8 cellular contexts compared by ENCODE assay signal in genomic region chr9:92669527-92669889, GRCh38. TPM values are rescaled to one million over a fixed set of nuclear protein-coding genes. Genes with fewer than 3 reads are reported as not detected.
DNase-seq lines count a peak whose midpoint lies in the region; ATAC-seq, FAIRE-seq and TF ChIP-seq lines count a peak whose summit lies in the region.

No MANE protein-coding gene starts in this region.

- H3K9me3 ChIP-seq in CD8-positive, alpha-beta T cell (ENCODE audit: low read length), result no peaks in the 10 kb centered on the region
- H3K9me3 ChIP-seq in lung (ENCODE audit: control insufficient read depth in 2 of 2, insufficient read depth in 1 of 2, low read length in 1 of 2), result no peaks in the 10 kb centered on the region
- H3K9me3 ChIP-seq in stomach, result no peaks in the 10 kb centered on the region

- POLR2A ChIA-PET in CD8-positive, alpha-beta T cell (lab: Charles Lee), result interaction anchor here (1.2 to 2.2 kb wide), 4 partner anchors 95 to 345 kb away, joined by 3 to 14 read pairs (median 4); partner anchors contain the start of gene BICD2

- no peak for FAIRE-seq in GM12891 (lab: Jason Lieb, UNC)

- no peaks in the 10 kb centered on the region for H3K27me3 Mint-ChIP-seq in CD8-positive, alpha-beta T cell (ENCODE audit: low read depth)
- H3K27me3 Mint-ChIP-seq in T-helper 1 cell treated with Interleukin-12 subunit alpha and Interleukin-12 subunit beta and Interleukin-4 antibody, amounts not matched to agents 30 μg/mL and 1 μg/mL, for 36 hours (ENCODE audit: low read depth), result no peaks in the 10 kb centered on the region
- no peaks in the 10 kb centered on the region for H3K27me3 Mint-ChIP-seq in chondrocyte (ENCODE audit: low read depth)

- H3K27ac Mint-ChIP-seq in CD8-positive, alpha-beta T cell, result peak overlapping the region; percentile 98
- peak overlapping the region; percentile 86 for H3K27ac Mint-ChIP-seq in T-helper 1 cell treated with Interleukin-12 subunit alpha and Interleukin-12 subunit beta and Interleukin-4 antibody, amounts not matched to agents 30 μg/mL and 1 μg/mL, for 36 hours
- H3K27ac Mint-ChIP-seq in chondrocyte (ENCODE audit: unreplicated experiment), result peak overlapping the region; percentile 94

- H3K4me3 ChIP-seq in CD8-positive, alpha-beta T cell (ENCODE audit: low read depth, low read length), result peak overlapping the region; percentile 87
- peak overlapping the region; percentile 95 for H3K4me3 ChIP-seq in H7 (ENCODE audit: insufficient read depth, low read depth, low read length)
- H3K4me3 ChIP-seq in lung, result peak overlapping the region; percentile 93
- H3K4me3 ChIP-seq in stomach, result peak overlapping the region; percentile 93 to 100 (median 96)

- peak overlapping the region; percentile 96 for H3K4me3 Mint-ChIP-seq in CD8-positive, alpha-beta T cell
- H3K4me3 Mint-ChIP-seq in T-helper 1 cell treated with Interleukin-12 subunit alpha and Interleukin-12 subunit beta and Interleukin-4 antibody, amounts not matched to agents 30 μg/mL and 1 μg/mL, for 36 hours, result peak overlapping the region; percentile 85
- H3K4me3 Mint-ChIP-seq in chondrocyte (ENCODE audit: unreplicated experiment), result peak overlapping the region; percentile 90

- no peak for TF ChIP-seq CTCF in CD8-positive, alpha-beta T cell (IDR thresholded peaks at IDR 0.05)
- TF ChIP-seq CTCF in chondrocyte (IDR thresholded peaks at IDR 0.05) (no peak), lung (IDR thresholded peaks at IDR 0.05; ENCODE audit: control extremely low read depth, extremely low read depth) (no peak), stomach (IDR thresholded peaks at IDR 0.05) (no peak)

- H3K4me1 Mint-ChIP-seq in CD8-positive, alpha-beta T cell (ENCODE audit: low read depth), result peaks cover 45% of the 10 kb centered on the region
- H3K4me1 Mint-ChIP-seq in T-helper 1 cell treated with Interleukin-12 subunit alpha and Interleukin-12 subunit beta and Interleukin-4 antibody, amounts not matched to agents 30 μg/mL and 1 μg/mL, for 36 hours (ENCODE audit: low read depth), result peaks cover 33% of the 10 kb centered on the region
- H3K4me1 Mint-ChIP-seq in chondrocyte (ENCODE audit: low read depth), result peaks cover 51% of the 10 kb centered on the region

- H3K4me1 ChIP-seq in CD8-positive, alpha-beta T cell (ENCODE audit: insufficient read depth, low read length), result peaks cover 29% of the 10 kb centered on the region
- peaks cover 2 to 11% of the 10 kb centered on the region in 2 donors for H3K4me1 ChIP-seq in lung (ENCODE audit: control insufficient read depth in 2 of 2, insufficient read depth in 2 of 2, low read length in 2 of 2)
- H3K4me1 ChIP-seq in stomach, result peaks cover 15 to 63% (median 44%) of the 10 kb centered on the region in 4 donors

- intact Hi-C loops in CD8-positive, alpha-beta T cell (cut with DNase I, micrococcal nuclease), result loop anchor here (5.0 to 10.0 kb wide), 2 partner anchors 898 to 1495 kb away; no protein-coding TSS in a partner anchor
- intact Hi-C loops in stomach (cut with DNase I; ENCODE audit: low total_unique reads), result no loop called here

- no peak for TF ChIP-seq POLR2A in stomach (IDR thresholded peaks at IDR 0.05)
- TF ChIP-seq POLR2A in GM12891 (IDR thresholded peaks at IDR 0.05; ENCODE audit: low read depth, low read length), result no peak

- no peaks in the 10 kb centered on the region for H3K27me3 ChIP-seq in CD8-positive, alpha-beta T cell (ENCODE audit: insufficient read depth, low read length)
- H3K27me3 ChIP-seq in H7 (ENCODE audit: control insufficient read depth, insufficient read depth, low read length) (no peaks in the 10 kb centered on the region), lung (ENCODE audit: control insufficient read depth, insufficient read depth) (no peaks in the 10 kb centered on the region), stomach (no peaks in the 10 kb centered on the region)

- DNase-seq in CD8-positive, alpha-beta T cell, result peak in 2 of 7 experiments; percentile 13 to 19
- peak; percentile 79 for DNase-seq in H7
- DNase-seq in chondrocyte (ENCODE audit: low spot score), result no peak
- DNase-seq in lung (ENCODE audit: low spot score), result peak; percentile 42
- DNase-seq in stomach, result peak; percentile 31
- no peak for DNase-seq in NCI-H1048 (lab: John Stamatoyannopoulos, UW)
- DNase-seq in GM12891 (ENCODE audit: insufficient read length, low spot score), result no peak

- ATAC-seq in CD8-positive, alpha-beta T cell, result no peak
- peak; percentile 8 for ATAC-seq in lung (ENCODE audit: insufficient read depth, low FRiP score)

- CTCF ChIA-PET in CD8-positive, alpha-beta T cell (lab: Charles Lee), result interaction anchor here (1.4 kb wide), 1 partner anchor 122 kb away, joined by 4 read pairs; no protein-coding TSS in a partner anchor

- H3K36me3 Mint-ChIP-seq in CD8-positive, alpha-beta T cell, result peaks cover 19% of the 10 kb centered on the region
- H3K36me3 Mint-ChIP-seq in T-helper 1 cell treated with Interleukin-12 subunit alpha and Interleukin-12 subunit beta and Interleukin-4 antibody, amounts not matched to agents 30 μg/mL and 1 μg/mL, for 36 hours (ENCODE audit: low read depth), result peaks cover 18% of the 10 kb centered on the region
- peaks cover 6% of the 10 kb centered on the region for H3K36me3 Mint-ChIP-seq in chondrocyte (ENCODE audit: low read depth)

- H3K36me3 ChIP-seq in CD8-positive, alpha-beta T cell (ENCODE audit: insufficient read depth, low read length), result no peaks in the 10 kb centered on the region
- H3K36me3 ChIP-seq in H7 (replicated peaks; ENCODE audit: control insufficient read depth, insufficient read depth, low read length), result peaks cover 2% of the 10 kb centered on the region
- peaks cover 0 to 10% of the 10 kb centered on the region in 2 donors for H3K36me3 ChIP-seq in lung (ENCODE audit: control insufficient read depth in 2 of 2, insufficient read depth in 2 of 2, low read length in 2 of 2)
- H3K36me3 ChIP-seq in stomach, result peaks cover 0 to 17% (median 11%) of the 10 kb centered on the region in 4 donors

- TF ChIP-seq EP300 in stomach (IDR thresholded peaks at IDR 0.05), result no peak

- 1% methylated on average over 28 to 29 of the region's 29 CpGs for WGBS in lung, 2 donors
- WGBS in stomach, 5 donors, result 0 to 1% (median 1%) methylated on average over 11 to 29 of the region's 29 CpGs

- peak overlapping the region; percentile 96 for H3K27ac ChIP-seq in CD8-positive, alpha-beta T cell (ENCODE audit: low read depth, low read length)
- H3K27ac ChIP-seq in lung (ENCODE audit: low read depth in 1 of 2, low read length in 1 of 2) (peak overlapping the region; percentile 90 to 96), stomach (peak overlapping the region; percentile 66 to 91 (median 89))

- H3K9me3 Mint-ChIP-seq in CD8-positive, alpha-beta T cell, result no peaks in the 10 kb centered on the region
- no peaks in the 10 kb centered on the region for H3K9me3 Mint-ChIP-seq in T-helper 1 cell treated with Interleukin-12 subunit alpha and Interleukin-12 subunit beta and Interleukin-4 antibody, amounts not matched to agents 30 μg/mL and 1 μg/mL, for 36 hours
- no peaks in the 10 kb centered on the region for H3K9me3 Mint-ChIP-seq in chondrocyte (ENCODE audit: low read depth)

TF ChIP-seq in GM12891, 5 proteins besides CTCF, POLR2A, EP300 and RAD21:
- no peak for TF ChIP-seq POU2F2 (IDR thresholded peaks at IDR 0.05; ENCODE audit: low read depth, low read length)
- no peak for TF ChIP-seq TAF1 (IDR thresholded peaks at IDR 0.05; ENCODE audit: low read depth, low read length)
- TF ChIP-seq POLR2AphosphoS5 (IDR thresholded peaks at IDR 0.05; ENCODE audit: low read depth, low read length), result no peak
- no peak for TF ChIP-seq PAX5 (IDR thresholded peaks at IDR 0.05; ENCODE audit: insufficient read depth, low read length, severe bottlenecking)
- TF ChIP-seq SPI1 (IDR thresholded peaks at IDR 0.05; ENCODE audit: low read depth, low read length), result no peak

RNA-seq across cellular contexts. Expression of gene IPPK, which starts 0.4 kb away (rescaled TPM):
- total RNA-seq in CD8-positive, alpha-beta T cell, result 10 to 100 TPM; 12.2 to 12.8 TPM
- total RNA-seq in H7 (2014; rRNA removed; shearing (Covaris generic)), result 10.6 and 12.5 TPM in 2 replicates
- total RNA-seq in chondrocyte (8.7 to 9.3 TPM (median 8.9 TPM) in 3 replicates), lung (1 to 10 TPM; 6.7 to 6.9 TPM), stomach (10 to 100 TPM in 4 of 5 donors, 1 to 10 TPM in 1; 1.4 to 14.6 (median 11.6) TPM)
- polyA plus RNA-seq in lung (1 to 10 TPM; 6.0 to 9.6 TPM), stomach (10 to 100 TPM in 1 of 3 donors, 1 to 10 TPM in 2; 2.7 to 17.1 (median 6.0) TPM)
- 5.0 TPM for polyA plus RNA-seq in GM12891 (2012; ENCODE audit: low read depth, missing spikeins)

Comparison
In these comparisons a context has a peak if more than half of its experiments do, and no peak if none do; other contexts are left out.
1. DNase-seq: peak in H7 (single experiment), lung (single experiment) and stomach (single experiment); none in chondrocyte (single experiment), NCI-H1048 (single experiment) and GM12891 (single experiment).
2. Peak in every context shown above with its lines, with median percentiles within 50 percentile points of each other: H3K27ac ChIP-seq, H3K4me3 ChIP-seq, H3K27ac Mint-ChIP-seq and H3K4me3 Mint-ChIP-seq.